8 cellular contexts compared by ENCODE assay signal in the genomic region with DNA sequence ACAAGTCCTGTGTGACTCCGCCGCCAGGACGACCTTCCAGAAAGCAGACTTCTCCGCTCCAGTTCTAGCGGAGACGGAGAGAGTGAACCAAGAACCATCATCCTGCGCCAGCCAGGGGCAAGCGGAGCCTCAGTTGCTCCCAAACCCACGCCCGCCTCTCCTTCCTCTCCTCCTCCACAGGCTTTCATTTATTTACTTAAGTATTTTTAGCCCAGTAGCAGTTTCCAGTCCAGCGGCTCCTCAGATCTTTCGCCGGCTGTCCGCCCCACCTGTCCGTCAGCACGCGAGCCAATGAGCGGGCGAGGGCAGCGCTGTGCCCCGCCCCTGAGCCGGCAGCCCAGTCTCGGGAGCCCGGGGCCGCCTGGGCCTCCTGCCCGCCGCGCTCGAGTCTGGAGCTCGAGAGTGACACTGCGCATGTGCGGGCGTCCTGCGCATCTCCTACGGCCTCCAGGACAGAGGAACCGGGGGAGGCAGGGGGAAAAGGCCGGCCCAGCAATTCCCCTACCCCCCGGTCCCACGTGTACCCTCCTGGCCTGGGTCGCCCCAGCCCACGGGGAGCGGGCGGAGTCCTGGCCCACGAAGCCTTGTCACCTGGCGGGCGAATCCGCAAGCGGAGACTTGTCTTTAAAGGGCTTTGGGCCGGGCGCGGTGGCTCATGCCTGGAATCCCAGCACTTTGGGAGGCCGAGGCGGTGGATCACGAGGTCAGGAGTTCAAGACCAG. TPM values are rescaled to one million over a fixed set of nuclear protein-coding genes. Genes with fewer than 3 reads are reported as not detected.
DNase-seq lines count a peak whose midpoint lies in the region; ATAC-seq, FAIRE-seq and TF ChIP-seq lines count a peak whose summit lies in the region.

A gene (plus strand): TSS at position 425 of the 722 bp plus-strand sequence.

- H3K27me3 ChIP-seq in BLaER1 treated with 17β-estradiol and CSF1 and Interleukin-3, amounts not matched to agents 10 nM and 100 nM, result no peaks in the 10 kb centered on the region
- H3K27me3 ChIP-seq in HepG2 (ENCODE audit: control insufficient read depth in 1 of 2, insufficient read depth in 2 of 2, low read length in 2 of 2), result no peaks in the 10 kb centered on the region; a peak in 1 of 5 replicates

- H3K4me3 Mint-ChIP-seq in activated CD4-positive, alpha-beta T cell treated with anti-CD3 and anti-CD28 coated beads, Interleukin-2, amount 10 ng/mL, durations not matched to agents 7 days and 5 days, result peak within 1 kb of the TSS; percentile 81

- peak; percentile 60 to 82 for TF ChIP-seq POLR2A in HepG2 (IDR thresholded peaks at IDR 0.05; ENCODE audit: insufficient read depth in 1 of 2, low read depth in 2 of 2, low read length in 2 of 2)

- peak within 1 kb of the TSS; percentile 53 to 76 (median 66) for H3K4me3 ChIP-seq in BLaER1 treated with 17β-estradiol and CSF1 and Interleukin-3, amounts not matched to agents 10 nM and 100 nM
- peak within 1 kb of the TSS; percentile 73 to 84 (median 80) for H3K4me3 ChIP-seq in HepG2 (replicated peaks in 1 of 3; ENCODE audit: insufficient read depth in 1 of 3, low read depth in 2 of 3, low read length in 3 of 3)

- no TSS peak for BruUV-seq in HepG2 (replicated peaks; lab: Mats Ljungman, UMichigan)

- H3K36me3 Mint-ChIP-seq in activated CD4-positive, alpha-beta T cell treated with anti-CD3 and anti-CD28 coated beads, Interleukin-2, amount 10 ng/mL, durations not matched to agents 7 days and 5 days (ENCODE audit: low read depth), result no peaks in the 10 kb centered on the region

- peak within 1 kb of the TSS; percentile 87 to 100 (median 95) for H3K4me2 ChIP-seq in BLaER1 treated with 17β-estradiol and CSF1 and Interleukin-3, amounts not matched to agents 10 nM and 100 nM
- H3K4me2 ChIP-seq in HepG2 (ENCODE audit: low read depth, low read length), result peak within 1 kb of the TSS; percentile 85

- peak; percentile 96 for ATAC-seq in GM19328 (IDR thresholded peaks at IDR 0.05; ENCODE audit: unreplicated experiment)
- ATAC-seq in HG03469 (IDR thresholded peaks at IDR 0.05; ENCODE audit: unreplicated experiment), result peak; percentile 82
- peak; percentile 95 for ATAC-seq in HepG2

- peak within 1 kb of the TSS; percentile 68 to 85 (median 77) for H3K9ac ChIP-seq in BLaER1 treated with 17β-estradiol and CSF1 and Interleukin-3, amounts not matched to agents 10 nM and 100 nM
- H3K9ac ChIP-seq in HepG2 (ENCODE audit: insufficient read depth, low read depth, low read length), result peak within 1 kb of the TSS; percentile 81

- peak; percentile 72 for FAIRE-seq in HepG2 (lab: Jason Lieb, UNC)

- in situ Hi-C loops in HepG2 (cut with HindIII; ENCODE audit: extremely low pct_ligation_motif_present, low pct_unique_long_range_greater_than_20kb), result no loop called here

- TF ChIP-seq CTCF in HepG2 (CRISPR knock-in tag; IDR thresholded peaks at IDR 0.05), result no peak; the same call in 1 of the 2 replicates

- DNase-seq in NCI-H526 treated with DMSO at 0.1 percent for 48 hours (lab: John Stamatoyannopoulos, UW) (peak; percentile 99), dedifferentiated amniotic fluid mesenchymal stem cell (ENCODE audit: extremely low spot score) (peak; percentile 91), HepG2 (ENCODE audit: low spot score) (peak; percentile 93)
- DNase-seq in activated CD4-positive, alpha-beta T cell treated with anti-CD3 and anti-CD28 coated beads, Interleukin-2, amount 10 ng/mL, durations not matched to agents 7 days and 5 days, result peak; percentile 91
- DNase-seq in stimulated activated CD4-positive, alpha-beta T cell treated with anti-CD3 and anti-CD28 coated beads, Interleukin-2, amount 100 ng/mL, for 48 hours, result peak; percentile 87 to 90

- H3K4me1 Mint-ChIP-seq in activated CD4-positive, alpha-beta T cell treated with anti-CD3 and anti-CD28 coated beads, Interleukin-2, amount 10 ng/mL, durations not matched to agents 7 days and 5 days, result peaks cover 19% of the 10 kb centered on the region

- no peaks in the 10 kb centered on the region for H3K9me3 ChIP-seq in BLaER1 treated with 17β-estradiol and CSF1 and Interleukin-3, amounts not matched to agents 10 nM and 100 nM (replicated peaks in 1 of 11)
- H3K9me3 ChIP-seq in HepG2 (ENCODE audit: low read length), result no peaks in the 10 kb centered on the region

- H4K20me1 ChIP-seq in BLaER1 treated with 17β-estradiol and CSF1 and Interleukin-3, amounts not matched to agents 10 nM and 100 nM, result peaks cover 0 to 28% (median 0%) of the 10 kb centered on the region in 11 experiments; a peak in 2 of 22 replicates
- no peaks in the 10 kb centered on the region for H4K20me1 ChIP-seq in HepG2 (ENCODE audit: insufficient read depth, low read length)

- H3K9me3 Mint-ChIP-seq in activated CD4-positive, alpha-beta T cell treated with anti-CD3 and anti-CD28 coated beads, Interleukin-2, amount 10 ng/mL, durations not matched to agents 7 days and 5 days, result no peaks in the 10 kb centered on the region

- CTCF ChIA-PET in activated CD4-positive, alpha-beta T cell treated with anti-CD3 and anti-CD28 coated beads, Interleukin-2, amount 10 ng/mL, durations not matched to agents 7 days and 5 days (lab: Charles Lee), result interaction anchor here (0.6 to 4.1 kb wide), 13 partner anchors 8 to 350 kb away, joined by 3 to 16 read pairs (median 4); a partner anchor contains a TSS
- CTCF ChIA-PET in HepG2 (lab: Yijun Ruan, JAX; ENCODE audit: low intra/inter-chr PET ratio, low total read pairs), result no interaction called here

- peaks cover 53 to 69% (median 67%) of the 10 kb centered on the region in 10 experiments for H3K4me1 ChIP-seq in BLaER1 treated with 17β-estradiol and CSF1 and Interleukin-3, amounts not matched to agents 10 nM and 100 nM
- peaks cover 32% of the 10 kb centered on the region for H3K4me1 ChIP-seq in HepG2 (ENCODE audit: insufficient read depth, low read length)

- H3K36me3 ChIP-seq in BLaER1 treated with 17β-estradiol and CSF1 and Interleukin-3, amounts not matched to agents 10 nM and 100 nM, result peaks cover 10 to 28% (median 22%) of the 10 kb centered on the region in 11 experiments; a peak in 21 of 22 replicates
- no peaks in the 10 kb centered on the region for H3K36me3 ChIP-seq in HepG2 (replicated peaks in 1 of 2; ENCODE audit: control insufficient read depth in 1 of 2, insufficient read depth in 2 of 2, low read length in 2 of 2)

- no peaks in the 10 kb centered on the region for H3K27me3 Mint-ChIP-seq in activated CD4-positive, alpha-beta T cell treated with anti-CD3 and anti-CD28 coated beads, Interleukin-2, amount 10 ng/mL, durations not matched to agents 7 days and 5 days

- intact Hi-C loops in HepG2 (cut with micrococcal nuclease; ENCODE audit: unreplicated experiment), result loop anchor here (1.0 kb wide), 1 partner anchor 17 kb away; no protein-coding TSS in a partner anchor

- TF ChIP-seq RAD21 in HepG2 (CRISPR knock-in tag; IDR thresholded peaks at IDR 0.05), result peak; percentile 13; the same call in 1 of the 2 replicates

- POLR2A ChIA-PET in activated CD4-positive, alpha-beta T cell treated with anti-CD3 and anti-CD28 coated beads, Interleukin-2, amount 10 ng/mL, durations not matched to agents 7 days and 5 days (lab: Charles Lee), result interaction anchor here (0.5 to 0.9 kb wide), 3 partner anchors 33 to 153 kb away, joined by 4 to 7 read pairs (median 6); no protein-coding TSS in a partner anchor
- POLR2A ChIA-PET in HepG2 (lab: Yijun Ruan, JAX), result interaction anchor here (0.7 to 3.3 kb wide), 27 partner anchors 9 to 490 kb away, joined by 3 to 78 read pairs (median 4); a partner anchor contains a TSS

- peak within 1 kb of the TSS; percentile 82 for H2AFZ ChIP-seq in HepG2 (ENCODE audit: low read length)

- TF ChIP-seq EP300 in HepG2 (IDR thresholded peaks at IDR 0.05; ENCODE audit: low read depth in 2 of 2, low read length in 2 of 2) (peak in 1 of 2 experiments; percentile 14; a peak in 1 of 4 replicates), HepG2 (CRISPR knock-in tag; IDR thresholded peaks at IDR 0.05; ENCODE audit: borderline replicate concordance) (no peak)

- H3K79me2 ChIP-seq in HepG2 (ENCODE audit: insufficient read depth, low read length), result no peaks in the 10 kb centered on the region

- WGBS in HepG2 (ENCODE audit: low lambda C conversion rate), result 1% methylated on average over 26 of the region's 54 CpGs

- peak within 1 kb of the TSS; percentile 68 for H3K27ac Mint-ChIP-seq in activated CD4-positive, alpha-beta T cell treated with anti-CD3 and anti-CD28 coated beads, Interleukin-2, amount 10 ng/mL, durations not matched to agents 7 days and 5 days

- H3K27ac ChIP-seq in BLaER1 treated with 17β-estradiol and CSF1 and Interleukin-3, amounts not matched to agents 10 nM and 100 nM, result peak within 1 kb of the TSS; percentile 4 to 75 (median 69); a peak in 20 of 22 replicates
- H3K27ac ChIP-seq in HepG2 (ENCODE audit: extremely low read length, insufficient read depth, low read length), result peak within 1 kb of the TSS; percentile 82

TF ChIP-seq in HepG2, 621 proteins besides CTCF, POLR2A, EP300 and RAD21 (continues in another document):
- TF ChIP-seq ZNF335 (CRISPR knock-in tag; IDR thresholded peaks at IDR 0.05) (no peak), NCOA5 (CRISPR knock-in tag; IDR thresholded peaks at IDR 0.05) (no peak)

RNA-seq across cellular contexts. Expression of the gene that starts here (rescaled TPM):
- under 1 TPM in 1 of 2 experiments, not detected in 1; 0.64 TPM for total RNA-seq in activated CD4-positive, alpha-beta T cell treated with anti-CD3 and anti-CD28 coated beads, Interleukin-2, amount 10 ng/mL, durations not matched to agents 7 days and 5 days
- 0.71 TPM in 1 of 2 replicates, not detected in the other for total RNA-seq in HepG2 (2016; rRNA removed; fragmentation: Illumina TruSeq; extraction: Trizol)
- 1.2 and 1.9 TPM in 2 replicates for total RNA-seq in HepG2 (2016; cell fraction: cytosol; rRNA removed; fragmentation: Illumina TruSeq; extraction: Trizol; ENCODE audit: low read depth)
- total RNA-seq in HepG2 (2016; cell fraction: insoluble cytoplasmic fraction; rRNA removed; fragmentation: Illumina TruSeq; extraction: Trizol), result 0.40 and 1.6 TPM in 2 replicates
- total RNA-seq in HepG2 (2016; cell fraction: membrane; rRNA removed; fragmentation: Illumina TruSeq; extraction: Trizol), result 1.9 and 2.4 TPM in 2 replicates
- 0.84 TPM in 1 of 2 replicates, not detected in the other for total RNA-seq in HepG2 (2016; cell fraction: nucleus; rRNA removed; fragmentation: Illumina TruSeq; extraction: Trizol)
- polyA plus RNA-seq in HepG2 (2011; rRNA removed), result 0.20 and 0.33 TPM in 2 replicates
- polyA plus RNA-seq in HepG2 (2011; cell fraction: cytosol; rRNA removed), result 0.48 TPM in 1 of 2 replicates, not detected in the other
- 0.45 TPM in 1 of 2 replicates, not detected in the other for polyA plus RNA-seq in HepG2 (2011; cell fraction: nucleus; rRNA removed)
- polyA plus RNA-seq in HepG2 (2012), result 0.41 and 0.44 TPM in 2 replicates
- 1.0 and 1.6 TPM in 2 replicates for polyA plus RNA-seq in HepG2 (2016; cell fraction: cytosol; fragmentation: Illumina TruSeq; extraction: Trizol; ENCODE audit: low read depth)
- polyA plus RNA-seq in HepG2 (2016; cell fraction: insoluble cytoplasmic fraction; fragmentation: Illumina TruSeq; extraction: Trizol; ENCODE audit: low read depth), result 0.53 and 1.0 TPM in 2 replicates
- polyA plus RNA-seq in HepG2 (2016; cell fraction: membrane; fragmentation: Illumina TruSeq; extraction: Trizol; ENCODE audit: low read depth), result 0.48 and 1.3 TPM in 2 replicates
- polyA plus RNA-seq in HepG2 (2016; cell fraction: nucleus; fragmentation: Illumina TruSeq; extraction: Trizol; ENCODE audit: insufficient read depth, low read depth), result 3.8 and 3.9 TPM in 2 replicates
- not detected in 2 replicates for polyA minus RNA-seq in HepG2 (2011; rRNA and poly(A)+ RNA removed; ENCODE audit: low replicate concordance)
- polyA minus RNA-seq in HepG2 (2011; cell fraction: cytosol; rRNA and poly(A)+ RNA removed), result not detected in 2 replicates
- 1.6 TPM in 1 of 2 replicates, not detected in the other for polyA minus RNA-seq in HepG2 (2011; cell fraction: nucleus; rRNA and poly(A)+ RNA removed)

Comparison
In these comparisons a context has a peak if more than half of its experiments do, and no peak if none do; other contexts are left out.
1. Peak in every context shown above with its lines: DNase-seq, ATAC-seq, H3K4me3 ChIP-seq and H3K27ac ChIP-seq.
2. Peak in DNase-seq in activated CD4-positive, alpha-beta T cell treated with anti-CD3 and anti-CD28 coated beads, Interleukin-2, amount 10 ng/mL, durations not matched to agents 7 days and 5 days; RNA of the gene not detected or under 1 TPM.